ENCODE assay signal across 8 cellular contexts in the genomic region with DNA sequence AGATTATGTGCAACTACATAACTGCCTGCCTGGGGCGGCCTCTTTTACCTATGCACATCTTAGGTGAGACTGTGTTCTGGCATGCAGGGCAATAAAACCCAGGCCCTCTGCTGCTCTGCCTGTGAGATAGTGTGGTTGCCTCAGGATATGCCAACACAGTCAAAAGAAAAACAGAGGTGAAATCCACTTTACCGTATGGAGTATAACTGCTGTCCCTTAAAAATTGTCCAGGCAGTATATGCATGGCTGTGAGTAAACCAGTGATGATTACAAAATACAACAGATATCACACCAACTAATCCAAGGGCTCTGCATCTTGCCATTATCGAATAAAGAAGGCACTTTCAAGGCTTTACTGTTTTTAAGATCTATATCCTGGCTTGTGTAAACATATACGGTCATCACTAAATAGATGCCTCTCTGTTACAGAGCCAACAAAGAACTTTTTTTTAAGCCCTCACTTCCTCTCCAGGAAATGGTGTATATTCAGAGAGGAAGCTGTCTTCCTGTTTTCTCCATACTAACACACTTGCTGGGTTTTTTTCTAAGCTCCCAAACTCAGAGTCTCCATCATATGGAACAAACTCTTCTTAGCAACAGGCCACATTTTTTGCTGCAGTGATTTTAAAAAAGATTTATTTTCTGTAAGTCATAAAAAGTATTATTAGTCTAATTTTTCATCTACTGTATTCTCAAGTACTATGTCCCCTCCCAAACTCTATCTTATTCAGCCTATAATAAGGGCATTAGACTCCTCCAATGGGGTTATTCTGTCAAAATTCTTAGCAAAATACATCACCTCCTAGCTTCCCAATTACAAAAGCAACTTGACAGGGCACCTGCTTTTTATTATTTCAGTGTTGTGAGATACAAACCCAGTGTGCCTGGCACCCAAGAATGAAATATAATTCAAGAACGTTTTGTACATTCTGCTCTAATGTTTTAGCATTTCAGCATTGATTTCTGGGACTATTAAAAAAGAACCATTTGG.
DNase-seq lines count a peak whose midpoint lies in the region; ATAC-seq and TF ChIP-seq lines count a peak whose summit lies in the region.

No MANE protein-coding gene starts in this region.

- peaks cover under 1 to 44% (median 15%) of the 10 kb centered on the region in 4 donors for H3K4me1 ChIP-seq in stomach

- no peak overlapping the region for H3K4me3 ChIP-seq in stomach

- DNase-seq in SIG-M5 treated with dmso at 0.1 percent for 504 hours (lab: John Stamatoyannopoulos, UW; ENCODE audit: unreplicated experiment) (peak; percentile 30), SIG-M5 (lab: John Stamatoyannopoulos, UW) (no peak), SKM-1 treated with dmso at 0.1 percent for 144 hours (lab: John Stamatoyannopoulos, UW; ENCODE audit: unreplicated experiment) (peak; percentile 49), left cardiac atrium (no peak), stomach (no peak)
- DNase-seq in stimulated activated CD4-positive, alpha-beta T cell treated with anti-CD3 and anti-CD28 coated beads, Interleukin-4, amount 100 ng/mL, for 24 hours = no peak

- no peak for TF ChIP-seq CTCF in stomach (IDR thresholded peaks at IDR 0.05)

- WGBS in stomach, 5 donors = 47 to 63% (median 57%) methylated on average over 5 of the region's 5 CpGs

- no peaks in the 10 kb centered on the region for H3K9me3 ChIP-seq in stomach

- no peak for TF ChIP-seq POLR2A in stomach (IDR thresholded peaks at IDR 0.05)

- H3K27me3 ChIP-seq in stomach = no peaks in the 10 kb centered on the region

- intact Hi-C loops in left cardiac atrium (cut with DNase I) = no loop called here
- intact Hi-C loops in stomach (cut with DNase I; ENCODE audit: low total_unique reads) = no loop called here

- H3K27ac ChIP-seq in stomach = peak overlapping the region in 4 of 5 donors; percentile 38 to 62 (median 45)

- peak; percentile 47 to 69 for ATAC-seq in left cardiac atrium
- no peak for ATAC-seq in HG02852 (IDR thresholded peaks at IDR 0.05; ENCODE audit: unreplicated experiment)
- no peak for ATAC-seq in GM21447 (IDR thresholded peaks at IDR 0.05; ENCODE audit: unreplicated experiment)

- H3K36me3 ChIP-seq in stomach = no peaks in the 10 kb centered on the region

- TF ChIP-seq EP300 in stomach (IDR thresholded peaks at IDR 0.05) = no peak

Comparison
In these comparisons a context has a peak if more than half of its experiments do, and no peak if none do; other contexts are left out.
1. DNase-seq: peak in SIG-M5 treated with dmso at 0.1 percent for 504 hours (single experiment) and SKM-1 treated with dmso at 0.1 percent for 144 hours (single experiment); none in SIG-M5 (single experiment), left cardiac atrium (single experiment), stomach (single experiment) and stimulated activated CD4-positive, alpha-beta T cell treated with anti-CD3 and anti-CD28 coated beads, Interleukin-4, amount 100 ng/mL, for 24 hours (single experiment).
2. ATAC-seq: peak in left cardiac atrium (2 of 2); none in HG02852 (single experiment) and GM21447 (single experiment).